8 cellular contexts compared by ENCODE assay signal in genomic region chr11:6655790-6656580, GRCh38. TPM values are rescaled to one million over a fixed set of nuclear protein-coding genes. Genes with fewer than 3 reads are reported as not detected.
DNase-seq lines count a peak whose midpoint lies in the region; ATAC-seq and TF ChIP-seq lines count a peak whose summit lies in the region.

DCHS1 (minus strand) TSS chr11:6655809; CDS start chr11:6641613, 14,196 bp downstream.

- TF ChIP-seq CTCF in AG04449 (IDR thresholded peaks at IDR 0.05; ENCODE audit: insufficient read depth, low read length, missing control alignments) (no peak), lower leg skin (IDR thresholded peaks at IDR 0.05) (no peak)

- H3K27ac ChIP-seq in HUES6 (ENCODE audit: low read depth, low read length) = no peak within 1 kb of the TSS
- H3K27ac ChIP-seq in caudate nucleus (ENCODE audit: low read depth, low read length) = peak within 1 kb of the TSS; percentile 32
- H3K27ac ChIP-seq in substantia nigra (ENCODE audit: low read depth, low read length, poor library complexity, severe bottlenecking) = peak within 1 kb of the TSS; percentile 11

- CTCF ChIA-PET in AG04449 (lab: Yijun Ruan, JAX) = interaction anchor here (0.6 to 1.5 kb wide), 3 partner anchors 9 to 37 kb away, joined by 3 read pairs; partner anchors contain the start of gene TPP1

- POLR2A ChIA-PET in AG04449 (lab: Yijun Ruan, JAX) = no interaction called here

- intact Hi-C loops in lower leg skin (cut with DNase I; ENCODE audit: low total_unique reads) = no loop called here

- peaks cover 11% of the 10 kb centered on the region; the same call in 1 of the 2 replicates for H3K4me1 ChIP-seq in HUES6 (ENCODE audit: control insufficient read depth, insufficient read depth, low read length)

- H3K9ac ChIP-seq in HUES6 (ENCODE audit: low read length) = peak within 1 kb of the TSS; percentile 81

- no peak for ATAC-seq in HG03457 (IDR thresholded peaks at IDR 0.05; ENCODE audit: unreplicated experiment)

- H3K9me3 ChIP-seq in HUES6 (ENCODE audit: control insufficient read depth, insufficient read depth, low read depth, low read length) = no peaks in the 10 kb centered on the region

- no peaks in the 10 kb centered on the region for H3K36me3 ChIP-seq in HUES6 (ENCODE audit: control insufficient read depth, insufficient read depth, low read length)

- peaks cover 57% of the 10 kb centered on the region for H3K27me3 ChIP-seq in HUES6 (ENCODE audit: control insufficient read depth, insufficient read depth, low read length)

- DNase-seq in AG04449 (ENCODE audit: low read depth, low spot score) (no peak), caudate nucleus (lab: John Stamatoyannopoulos, UW) (peak in 4 of 61 donors; percentile 3 to 55 (median 33)), lower leg skin (ENCODE audit: low spot score in 2 of 2) (no peak), substantia nigra (lab: John Stamatoyannopoulos, UW) (peak in 4 of 49 donors; percentile 13 to 43 (median 23)), NCI-H128 (lab: John Stamatoyannopoulos, UW; ENCODE audit: unreplicated experiment) (no peak), DMS114 treated with DMSO at 0.1 percent for 48 hours (lab: John Stamatoyannopoulos, UW; ENCODE audit: unreplicated experiment) (no peak)

- no peak for TF ChIP-seq POLR2A in lower leg skin (IDR thresholded peaks at IDR 0.05)

- H3K4me3 ChIP-seq in AG04449 (ENCODE audit: low read depth, low read length) = peak within 1 kb of the TSS; percentile 68
- H3K4me3 ChIP-seq in HUES6 (ENCODE audit: low read depth, low read length) = peak within 1 kb of the TSS; percentile 90
- peak within 1 kb of the TSS; percentile 9 for H3K4me3 ChIP-seq in lower leg skin (ENCODE audit: low read depth, poor library complexity, severe bottlenecking)

- WGBS in lower leg skin, 2 donors = 15% methylated on average over 24 to 26 of the region's 56 CpGs

RNA-seq across cellular contexts. Expression of gene DCHS1, which starts in this region (rescaled TPM):
- total RNA-seq in lower leg skin = 1 to 10 TPM; 4.0 to 9.0 (median 5.4) TPM

Comparison
In these comparisons a context has a peak if more than half of its experiments do, and no peak if none do; other contexts are left out.
1. H3K4me3 ChIP-seq: peak in every context shown above with its lines; median percentile 90 in HUES6; 68 in AG04449; 9 in lower leg skin.